ENCODE assay signal across 8 cellular contexts in genomic region chr15:28021281-28022039, GRCh38.
A peak's percentile ranks its signal among the peaks of the same experiment; 100 is the strongest.
DNase-seq lines count a peak whose midpoint lies in the region; ATAC-seq and TF ChIP-seq lines count a peak whose summit lies in the region.

No MANE protein-coding gene starts in this region.

- H2BK5ac ChIP-seq in neuronal stem cell (ENCODE audit: low read length), result no peak overlapping the region

- no peaks in the 10 kb centered on the region for H3K9me3 ChIP-seq in OCI-LY7 (ENCODE audit: low read length)
- H3K9me3 ChIP-seq in neuronal stem cell (replicated peaks in 1 of 2; ENCODE audit: control insufficient read depth in 2 of 2, insufficient read depth in 1 of 2, low read depth in 1 of 2, low read length in 2 of 2), result no peaks in the 10 kb centered on the region

- H3K4me3 ChIP-seq in OCI-LY7 (ENCODE audit: low read depth, low read length, poor library complexity, severe bottlenecking) (no peak overlapping the region), neuronal stem cell (ENCODE audit: low read length in 2 of 2) (no peak overlapping the region)

- H3K9me2 ChIP-seq in OCI-LY7 (ENCODE audit: insufficient read depth, low read length), result no peaks in the 10 kb centered on the region

- no TSS peak for BruUV-seq in OCI-LY7 (replicated peaks; lab: Mats Ljungman, UMichigan)

- no peak overlapping the region for H4K91ac ChIP-seq in neuronal stem cell (ENCODE audit: low read depth, low read length, poor library complexity)

- H3K18ac ChIP-seq in neuronal stem cell (ENCODE audit: low read length), result no peak overlapping the region

- H2BK120ac ChIP-seq in neuronal stem cell (ENCODE audit: low read depth, low read length), result no peak overlapping the region

- H3K4me1 ChIP-seq in OCI-LY7 (ENCODE audit: insufficient read depth, low read length, poor library complexity, severe bottlenecking), result no peaks in the 10 kb centered on the region
- peaks cover 0 to 22% of the 10 kb centered on the region in 2 donors for H3K4me1 ChIP-seq in neuronal stem cell (ENCODE audit: control insufficient read depth in 2 of 2, insufficient read depth in 1 of 2, low read depth in 1 of 2, low read length in 2 of 2)

- WGBS in neuronal stem cell (ENCODE audit: extremely low coverage in 2 of 2, insufficient read length in 2 of 2, insufficient replicate concordance in 1 of 2), 2 donors, result no CpG with 5 or more reads among the region's 17 CpGs

- H3K36me3 ChIP-seq in OCI-LY7 (ENCODE audit: insufficient read depth, low read length), result no peaks in the 10 kb centered on the region
- H3K36me3 ChIP-seq in neuronal stem cell (replicated peaks in 1 of 2; ENCODE audit: control insufficient read depth in 2 of 2, insufficient read depth in 2 of 2, low read length in 2 of 2), result no peaks in the 10 kb centered on the region

- H3K4ac ChIP-seq in neuronal stem cell (ENCODE audit: low read length), result no peak overlapping the region

- H3K4me2 ChIP-seq in OCI-LY7 (ENCODE audit: low read length) (no peak overlapping the region), neuronal stem cell (ENCODE audit: insufficient read depth, low read length, poor library complexity, severe bottlenecking) (no peak overlapping the region)

- H2AK5ac ChIP-seq in neuronal stem cell (ENCODE audit: low read depth, low read length), result no peak overlapping the region

- H3K27me3 ChIP-seq in neuronal stem cell (ENCODE audit: control insufficient read depth in 3 of 3, insufficient read depth in 3 of 3, low read depth in 1 of 3, low read length in 3 of 3), result peaks cover 0 to 17% (median 0%) of the 10 kb centered on the region in 3 experiments

- no peak overlapping the region for H2BK15ac ChIP-seq in neuronal stem cell (ENCODE audit: low read length)

- no peaks in the 10 kb centered on the region for H3K79me2 ChIP-seq in OCI-LY7 (ENCODE audit: insufficient read depth, low read depth, low read length)

- H2AFZ ChIP-seq in OCI-LY7 (ENCODE audit: low read length) (no peak overlapping the region), neuronal stem cell (ENCODE audit: low read length) (no peak overlapping the region)

- no peaks in the 10 kb centered on the region for H4K20me1 ChIP-seq in OCI-LY7 (ENCODE audit: insufficient read depth, low read length)

- H4K8ac ChIP-seq in neuronal stem cell (ENCODE audit: low read depth, low read length), result no peak overlapping the region

- ATAC-seq in esophagus mucosa (peak; percentile 37), HG03565 (IDR thresholded peaks at IDR 0.05; ENCODE audit: unreplicated experiment) (no peak)

- CTCF ChIA-PET in OCI-LY7 (lab: Charles Lee; ENCODE audit: unreplicated experiment), result no interaction called here

- no peak overlapping the region for H3K14ac ChIP-seq in neuronal stem cell (ENCODE audit: low read length)

- H2BK12ac ChIP-seq in neuronal stem cell (ENCODE audit: low read length), result no peak overlapping the region

- no peak overlapping the region for H3K23ac ChIP-seq in neuronal stem cell (ENCODE audit: low read depth, low read length, poor library complexity)

- no peaks in the 10 kb centered on the region for H3K79me1 ChIP-seq in neuronal stem cell (ENCODE audit: low read depth, low read length)

- DNase-seq in DMS 273 (lab: John Stamatoyannopoulos, UW; ENCODE audit: unreplicated experiment) (peak; percentile 96), OCI-LY7 (ENCODE audit: low spot score) (no peak), neuronal stem cell (ENCODE audit: low spot score) (peak; percentile 20), DMS114 treated with DMSO at 0.1 percent for 48 hours (lab: John Stamatoyannopoulos, UW; ENCODE audit: unreplicated experiment) (no peak), GM19238 (ENCODE audit: insufficient read length, low spot score) (no peak)

- H3K27ac ChIP-seq in OCI-LY7 (ENCODE audit: low read depth, low read length, poor library complexity, severe bottlenecking) (no peak overlapping the region), neuronal stem cell (replicated peaks; ENCODE audit: low read length) (no peak overlapping the region)

- intact Hi-C loops in OCI-LY7 (cut with micrococcal nuclease; ENCODE audit: unreplicated experiment), result no loop called here

- POLR2A ChIA-PET in OCI-LY7 (lab: Charles Lee), result no interaction called here

- H3K9ac ChIP-seq in neuronal stem cell (ENCODE audit: low read depth, low read length, poor library complexity), result no peak overlapping the region

- TF ChIP-seq CTCF in LNCAP (IDR thresholded peaks at IDR 0.05) (peak; percentile 63), OCI-LY7 (conservative IDR thresholded peaks at IDR 0.05; ENCODE audit: low read length) (peak; percentile 37; the same call in 1 of the 2 replicates)

Comparison
In these comparisons a context has a peak if more than half of its experiments do, and no peak if none do; other contexts are left out.
1. DNase-seq: peak in DMS 273 (single experiment) and neuronal stem cell (single experiment); none in OCI-LY7 (single experiment), DMS114 treated with DMSO at 0.1 percent for 48 hours (single experiment) and GM19238 (single experiment).